In the genomic region with DNA sequence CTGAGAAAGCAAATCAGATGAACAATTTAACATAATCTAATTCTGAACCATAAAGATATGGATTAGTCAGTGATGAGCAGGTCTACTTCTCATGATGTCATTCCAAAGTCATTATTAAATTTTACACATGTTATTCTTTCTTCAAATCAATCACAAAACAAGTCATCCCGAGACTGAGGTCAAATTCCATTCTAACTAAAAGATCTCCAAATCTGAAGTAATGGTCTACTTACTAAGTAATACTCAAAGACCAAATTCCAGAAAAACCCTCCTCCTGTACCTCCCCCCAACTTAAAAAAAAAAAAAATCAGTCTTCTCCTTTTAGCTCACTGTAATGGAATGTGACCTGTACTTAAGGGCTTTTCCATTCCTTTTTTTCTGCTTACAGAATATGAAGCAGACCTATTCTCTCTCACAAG, we compare ENCODE assay signal across 11 cellular contexts. TPM values are rescaled to one million over a fixed set of nuclear protein-coding genes. Genes with fewer than 3 reads are reported as not detected.
DNase-seq lines count a peak whose midpoint lies in the region; ATAC-seq, FAIRE-seq and TF ChIP-seq lines count a peak whose summit lies in the region.
"Had no signal": no experiment of that assay in that cellular context is flagged by ENCODE, and none has a peak within 500 bp of the region (broad histone marks: within the 10 kb centered on the region; RNA-seq: fewer than 3 reads in every experiment).

No MANE protein-coding gene starts in this region.

- no peaks in the 10 kb centered on the region for H3K9me3 ChIP-seq in SK-N-MC (ENCODE audit: low read depth, low read length)
- H3K9me3 ChIP-seq in skeletal muscle satellite cell (replicated peaks; ENCODE audit: low read length), result no peaks in the 10 kb centered on the region

- H3K36me3 ChIP-seq in SK-N-MC (ENCODE audit: insufficient read depth, low read length) (peaks cover 23% of the 10 kb centered on the region; the same call in 1 of the 2 replicates), skeletal muscle satellite cell (ENCODE audit: insufficient read depth, low read length) (peaks cover 3% of the 10 kb centered on the region)

- H3K9ac ChIP-seq in SK-N-MC (ENCODE audit: insufficient read length) (no peak overlapping the region), skeletal muscle satellite cell (ENCODE audit: low read depth, low read length) (peak overlapping the region; percentile 53)

- H3K4me1 ChIP-seq in skeletal muscle satellite cell (ENCODE audit: control insufficient read depth, insufficient read depth, low read length), result peaks cover 65% of the 10 kb centered on the region

- no peak for ATAC-seq in sciatic nerve
- ATAC-seq: stimulated activated naive B cell treated with anti-CD40 and anti-IgM and Interleukin-4, amounts not matched to agents 10 μg/mL and 1 μg/mL and 100 μg/mL, for 72 hours had no signal

- no peaks in the 10 kb centered on the region for H3K27me3 ChIP-seq in skeletal muscle satellite cell (ENCODE audit: control insufficient read depth, insufficient read depth, low read length)

- DNase-seq in H54 (ENCODE audit: insufficient read length, low spot score), result no peak
- no peak for DNase-seq in SK-N-MC (ENCODE audit: low read depth, low spot score)
- DNase-seq in fibroblast of peridontal ligament (ENCODE audit: extremely low read depth), result peak; percentile 33
- no peak for DNase-seq in DMS53 (lab: John Stamatoyannopoulos, UW)
- no peak for DNase-seq in NCI-H510A (lab: John Stamatoyannopoulos, UW)
- DNase-seq in sciatic nerve (ENCODE audit: low spot score), result no peak
- DNase-seq: GF-D8; NCI-H526 treated with DMSO at 0.1 percent for 48 hours; small intestine; stimulated activated naive B cell treated with anti-CD40 and anti-IgM and Interleukin-4, amounts not matched to agents 10 μg/mL and 1 μg/mL and 100 μg/mL, for 72 hours had no signal

- intact Hi-C loops in sciatic nerve (cut with DNase I), result no loop called here

- 0 out of 2 replicates have a peak overlapping the region, but pooled peaks have one; percentile 40 for H3K27ac ChIP-seq in SK-N-MC

- FAIRE-seq in H54 (lab: Jason Lieb, UNC), result peak; percentile 87
- FAIRE-seq: small intestine had no signal

- no peak for TF ChIP-seq POLR2A in H54 (IDR thresholded peaks at IDR 0.05; ENCODE audit: low read depth, low read length)

- no peak overlapping the region for H3K4me3 ChIP-seq in SK-N-MC
- no peak overlapping the region for H3K4me3 ChIP-seq in skeletal muscle satellite cell (ENCODE audit: low read length)

- peak overlapping the region; percentile 52 for H3K4me2 ChIP-seq in skeletal muscle satellite cell (ENCODE audit: low read length)

RNA-seq across cellular contexts. Expression of a gene that starts 4.7 kb away (rescaled TPM):
- total RNA-seq in skeletal muscle satellite cell (2012; rRNA removed), result 64.4 and 70.6 TPM in 2 replicates
- 42.7 TPM for total RNA-seq in sciatic nerve

RNA-seq across cellular contexts. Expression of a gene that starts 48.2 kb away (rescaled TPM):
- 2.8 and 4.4 TPM in 2 replicates for total RNA-seq in skeletal muscle satellite cell (2012; rRNA removed)
- 21.1 TPM for total RNA-seq in sciatic nerve
